8 cellular contexts compared by ENCODE assay signal in the genomic region with DNA sequence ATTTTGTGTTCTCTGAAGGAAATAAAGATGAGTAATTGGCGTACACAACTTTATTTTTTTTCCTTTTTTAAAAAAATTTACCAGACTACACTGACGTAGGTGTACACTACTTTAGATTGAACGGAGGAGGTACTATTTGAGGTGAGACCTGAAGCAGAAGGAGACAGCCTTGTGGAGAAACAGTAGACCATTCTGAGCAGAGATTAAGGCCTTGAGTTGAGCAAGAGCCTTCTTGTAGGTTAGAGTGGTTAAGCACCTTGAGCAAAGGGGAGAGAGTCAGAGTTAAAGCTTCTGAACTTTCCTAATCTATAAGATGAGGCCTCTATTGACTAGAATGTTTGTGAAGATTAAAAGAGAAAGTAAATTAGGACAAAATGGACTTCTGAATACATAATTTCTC. TPM values are rescaled to one million over a fixed set of nuclear protein-coding genes. Genes with fewer than 3 reads are reported as not detected.
A peak's percentile ranks its signal among the peaks of the same experiment; 100 is the strongest.
DNase-seq lines count a peak whose midpoint lies in the region; ATAC-seq, FAIRE-seq and TF ChIP-seq lines count a peak whose summit lies in the region.

No MANE protein-coding gene starts in this region.

- POLR2A ChIA-PET in activated CD8-positive, alpha-beta T cell treated with anti-CD3 and anti-CD28 coated beads, Interleukin-2, amount 10 ng/mL, durations not matched to agents 7 days and 5 days (lab: Charles Lee) = interaction anchor here (2.6 to 3.7 kb wide), 2 partner anchors 15 to 60 kb away, joined by 10 to 71 read pairs; no protein-coding TSS in a partner anchor

- H3K9me3 Mint-ChIP-seq in activated CD8-positive, alpha-beta T cell treated with anti-CD3 and anti-CD28 coated beads, Interleukin-2, amount 10 ng/mL, durations not matched to agents 7 days and 5 days (ENCODE audit: insufficient read depth) = no peaks in the 10 kb centered on the region

- peaks cover 72% of the 10 kb centered on the region for H3K79me2 ChIP-seq in keratinocyte (ENCODE audit: control insufficient read depth, insufficient read depth, low read length)

- DNase-seq in heart right ventricle (no peak), left cardiac atrium (no peak), keratinocyte (ENCODE audit: low read depth, low spot score) (no peak), SKM-1 treated with dmso at 0.1 percent for 144 hours (lab: John Stamatoyannopoulos, UW; ENCODE audit: unreplicated experiment) (no peak), NCI-H187 (lab: John Stamatoyannopoulos, UW) (no peak)
- DNase-seq in activated CD8-positive, alpha-beta T cell treated with anti-CD3 and anti-CD28 coated beads, Interleukin-2, amount 10 ng/mL, durations not matched to agents 7 days and 5 days = no peak

- H3K36me3 Mint-ChIP-seq in activated CD8-positive, alpha-beta T cell treated with anti-CD3 and anti-CD28 coated beads, Interleukin-2, amount 10 ng/mL, durations not matched to agents 7 days and 5 days (ENCODE audit: low read depth) = peaks cover 25% of the 10 kb centered on the region

- dilution Hi-C loops in keratinocyte (cut with MboI; ENCODE audit: extremely low pct_ligation_motif_present, low sequenced_read_pairs) = no loop called here

- no peak for TF ChIP-seq CTCF in heart right ventricle (IDR thresholded peaks at IDR 0.05)
- TF ChIP-seq CTCF in keratinocyte (optimal IDR thresholded peaks at IDR 0.05 in 1 of 3, IDR thresholded peaks at IDR 0.05 in 1 of 3, conservative IDR thresholded peaks at IDR 0.05 in 1 of 3; ENCODE audit: extremely low read depth in 1 of 3, insufficient read depth in 2 of 3, low read length in 3 of 3) = no peak

- H3K9me3 ChIP-seq in heart right ventricle (no peaks in the 10 kb centered on the region), keratinocyte (ENCODE audit: control insufficient read depth, low read depth, low read length) (no peaks in the 10 kb centered on the region)

- H3K4me1 Mint-ChIP-seq in activated CD8-positive, alpha-beta T cell treated with anti-CD3 and anti-CD28 coated beads, Interleukin-2, amount 10 ng/mL, durations not matched to agents 7 days and 5 days (ENCODE audit: low read depth) = peaks cover 27% of the 10 kb centered on the region

- H3K27ac Mint-ChIP-seq in activated CD8-positive, alpha-beta T cell treated with anti-CD3 and anti-CD28 coated beads, Interleukin-2, amount 10 ng/mL, durations not matched to agents 7 days and 5 days = peak overlapping the region; percentile 40

- H3K27ac ChIP-seq in heart right ventricle (no peak overlapping the region), keratinocyte (ENCODE audit: control insufficient read depth, insufficient read depth, low read length) (no peak overlapping the region), urinary bladder (ENCODE audit: low read depth) (no peak overlapping the region)

- H3K27me3 ChIP-seq in heart right ventricle = no peaks in the 10 kb centered on the region
- no peaks in the 10 kb centered on the region for H3K27me3 ChIP-seq in keratinocyte (ENCODE audit: control insufficient read depth, extremely low read depth, insufficient read depth, low read length)

- peaks cover 0 to 23% (median 0%) of the 10 kb centered on the region in 9 donors for H3K36me3 ChIP-seq in heart right ventricle
- H3K36me3 ChIP-seq in keratinocyte (ENCODE audit: control insufficient read depth in 2 of 2, extremely low read depth in 1 of 2, insufficient read depth in 2 of 2, low read length in 2 of 2) = peaks cover 2 to 6% of the 10 kb centered on the region in 2 experiments
- H3K36me3 ChIP-seq in urinary bladder (ENCODE audit: insufficient read depth) = no peaks in the 10 kb centered on the region

- peak overlapping the region; percentile 51 for H3K9ac ChIP-seq in keratinocyte (ENCODE audit: control insufficient read depth, extremely low read depth, insufficient read depth, low read length)

- H3K4me1 ChIP-seq in heart right ventricle (peaks cover 3 to 68% (median 51%) of the 10 kb centered on the region in 9 donors), keratinocyte (ENCODE audit: control insufficient read depth, extremely low read depth, insufficient read depth, low read length) (peaks cover 23% of the 10 kb centered on the region), urinary bladder (ENCODE audit: insufficient read depth) (peaks cover 5% of the 10 kb centered on the region)

- CTCF ChIA-PET in activated CD8-positive, alpha-beta T cell treated with anti-CD3 and anti-CD28 coated beads, Interleukin-2, amount 10 ng/mL, durations not matched to agents 7 days and 5 days (lab: Charles Lee) = interaction anchor here (1.3 to 5.0 kb wide), 4 partner anchors 8 to 61 kb away, joined by 3 to 44 read pairs (median 10); no protein-coding TSS in a partner anchor

- no peak overlapping the region for H2AFZ ChIP-seq in keratinocyte (ENCODE audit: control insufficient read depth, low read length)

- WGBS in heart right ventricle, 2 donors = 66 to 67% methylated on average over 3 of the region's 3 CpGs
- WGBS in urinary bladder = 67% methylated on average over 3 of the region's 3 CpGs

- no peak for ATAC-seq in heart right ventricle
- no peak for ATAC-seq in left cardiac atrium
- no peak for ATAC-seq in activated CD8-positive, alpha-beta T cell treated with anti-CD3 and anti-CD28 coated beads, Interleukin-2, amount 10 ng/mL, durations not matched to agents 7 days and 5 days
- no peak for ATAC-seq in GM19035 (IDR thresholded peaks at IDR 0.05; ENCODE audit: unreplicated experiment)

- no peak for FAIRE-seq in keratinocyte (lab: Jason Lieb, UNC)

- no peaks in the 10 kb centered on the region for H3K9me1 ChIP-seq in keratinocyte (ENCODE audit: control insufficient read depth, extremely low read depth, insufficient read depth, low read length)

- no peaks in the 10 kb centered on the region for H3K27me3 Mint-ChIP-seq in activated CD8-positive, alpha-beta T cell treated with anti-CD3 and anti-CD28 coated beads, Interleukin-2, amount 10 ng/mL, durations not matched to agents 7 days and 5 days (ENCODE audit: low read depth)

- H4K20me1 ChIP-seq in keratinocyte (ENCODE audit: control insufficient read depth, extremely low read depth, insufficient read depth, low read length) = peaks cover 15% of the 10 kb centered on the region

- peak overlapping the region; percentile 98 for H3K4me2 ChIP-seq in keratinocyte (ENCODE audit: control insufficient read depth, extremely low read depth, insufficient read depth, low read depth, low read length)

- intact Hi-C loops in heart right ventricle (cut with DNase I) = loop anchor here in 5 of 10 donors (2.0 to 5.0 kb wide), 5 partner anchors 35 to 61 kb away; no protein-coding TSS in a partner anchor
- intact Hi-C loops in left cardiac atrium (cut with DNase I) = no loop called here

- H3K4me3 Mint-ChIP-seq in activated CD8-positive, alpha-beta T cell treated with anti-CD3 and anti-CD28 coated beads, Interleukin-2, amount 10 ng/mL, durations not matched to agents 7 days and 5 days = peak overlapping the region; percentile 83

- H3K4me3 ChIP-seq in heart right ventricle (peak overlapping the region in 9 of 10 donors; percentile 72 to 99 (median 94)), keratinocyte (ENCODE audit: control insufficient read depth in 2 of 3, extremely low read depth in 1 of 3, insufficient read depth in 2 of 3, low read depth in 1 of 3, low read length in 3 of 3) (peak overlapping the region; percentile 94 to 98 (median 94)), urinary bladder (ENCODE audit: low read depth, low read length) (peak overlapping the region; percentile 28)

RNA-seq across cellular contexts. Expression of a gene that starts 2.5 kb away (rescaled TPM):
- total RNA-seq in heart right ventricle (10 to 100 TPM; 10.1 to 16.3 (median 12.1) TPM), left cardiac atrium (10 to 100 TPM; 16.0 to 18.6 TPM), urinary bladder (69.4 TPM)
- polyA plus RNA-seq in heart right ventricle (10 to 100 TPM in 1 of 2 donors, 1 to 10 TPM in 1; 4.5 to 11.9 TPM), keratinocyte (10.8 to 21.8 TPM (median 13.1 TPM) in 3 replicates), urinary bladder (12.1 TPM)
- total RNA-seq in activated CD8-positive, alpha-beta T cell treated with anti-CD3 and anti-CD28 coated beads, Interleukin-2, amount 10 ng/mL, durations not matched to agents 7 days and 5 days = 10 to 100 TPM; 35.9 to 36.1 TPM
- 12.0 TPM for polyA plus RNA-seq in keratinocyte (2011; ENCODE audit: low read depth)
- polyA plus RNA-seq in keratinocyte (2011; cell fraction: cytosol; rRNA removed) = 3.2 and 5.8 TPM in 2 replicates
- polyA plus RNA-seq in keratinocyte (2011; cell fraction: nucleus; rRNA removed) = 23.0 and 36.4 TPM in 2 replicates
- 14.2 and 14.4 TPM in 2 replicates for polyA plus RNA-seq in keratinocyte (2012; ENCODE audit: low replicate concordance)
- 5.7 to 16.4 TPM (median 9.4 TPM) in 3 replicates for polyA minus RNA-seq in keratinocyte
- polyA minus RNA-seq in keratinocyte (2011; cell fraction: cytosol; rRNA and poly(A)+ RNA removed) = 9.0 TPM
- polyA minus RNA-seq in keratinocyte (2011; cell fraction: nucleus; rRNA and poly(A)+ RNA removed) = 28.3 and 44.4 TPM in 2 replicates

RNA-seq across cellular contexts. Expression of a gene that starts 50.8 kb away (rescaled TPM):
- not detected for total RNA-seq in heart right ventricle
- under 1 TPM; 0.04 to 0.22 TPM for polyA plus RNA-seq in heart right ventricle
- under 1 TPM in 1 of 2 donors, not detected in 1; 0.91 TPM for total RNA-seq in left cardiac atrium
- total RNA-seq in activated CD8-positive, alpha-beta T cell treated with anti-CD3 and anti-CD28 coated beads, Interleukin-2, amount 10 ng/mL, durations not matched to agents 7 days and 5 days = not detected
- polyA plus RNA-seq in keratinocyte = not detected in 3 replicates
- not detected for polyA plus RNA-seq in keratinocyte (2011; ENCODE audit: low read depth)
- not detected in 2 replicates for polyA plus RNA-seq in keratinocyte (2011; cell fraction: cytosol; rRNA removed)
- polyA plus RNA-seq in keratinocyte (2011; cell fraction: nucleus; rRNA removed) = not detected in 2 replicates
- not detected in 2 replicates for polyA plus RNA-seq in keratinocyte (2012; ENCODE audit: low replicate concordance)
- not detected in 3 replicates for polyA minus RNA-seq in keratinocyte
- not detected for polyA minus RNA-seq in keratinocyte (2011; cell fraction: cytosol; rRNA and poly(A)+ RNA removed)
- polyA minus RNA-seq in keratinocyte (2011; cell fraction: nucleus; rRNA and poly(A)+ RNA removed) = not detected in 2 replicates
- 2.9 TPM for total RNA-seq in urinary bladder
- polyA plus RNA-seq in urinary bladder = 1.9 TPM

Comparison
In these comparisons a context has a peak if more than half of its experiments do, and no peak if none do; other contexts are left out.
1. H3K4me3 ChIP-seq: peak in every context shown above with its lines; median percentile 94 in heart right ventricle; 94 in keratinocyte; 28 in urinary bladder.